Comparison of ENCODE assay signal across 10 cellular contexts in genomic region chrX:154459843-154460242, GRCh38. TPM values are rescaled to one million over a fixed set of nuclear protein-coding genes. Genes with fewer than 3 reads are reported as not detected.
DNase-seq lines count a peak whose midpoint lies in the region; ATAC-seq and TF ChIP-seq lines count a peak whose summit lies in the region.
"Had no signal": no experiment of that assay in that cellular context is flagged by ENCODE, and none has a peak within 500 bp of the region (broad histone marks: within the 10 kb centered on the region; RNA-seq: fewer than 3 reads in every experiment).

No MANE protein-coding gene starts in this region.

- no peaks in the 10 kb centered on the region for H3K27me3 Mint-ChIP-seq in mesothelial cell of epicardium (ENCODE audit: low read depth)

- H3K4me3 ChIP-seq in AG04449 (ENCODE audit: low read depth, low read length) (peak overlapping the region; percentile 72), astrocyte of the spinal cord (ENCODE audit: low read depth, low read length) (peak overlapping the region; percentile 65)

- DNase-seq in AG04449 (ENCODE audit: low read depth, low spot score) (no peak), KBM-7 (peak; percentile 49), astrocyte of the spinal cord (ENCODE audit: low read depth, low spot score) (no peak), mesothelial cell of epicardium (ENCODE audit: low spot score in 2 of 2, unreplicated experiment in 2 of 2) (no peak), HK-2 (ENCODE audit: unreplicated experiment) (no peak), 8988T (no peak)
- DNase-seq in activated CD4-positive, CD25-positive, alpha-beta regulatory T cell treated with anti-CD3 and anti-CD28 coated beads, Interleukin-2, amount 50 U/mL, for 72 hours: no peak
- DNase-seq: DMS79 treated with DMSO at 0.1 percent for 48 hours had no signal

- no peak overlapping the region for H3K27ac Mint-ChIP-seq in mesothelial cell of epicardium

- peak overlapping the region; percentile 79 for H3K4me3 Mint-ChIP-seq in mesothelial cell of epicardium

- CTCF ChIA-PET in AG04449 (lab: Yijun Ruan, JAX): interaction anchor here (1.3 kb wide), 1 partner anchor 17 kb away, joined by 4 read pairs; no protein-coding TSS in a partner anchor

- POLR2A ChIA-PET in AG04449 (lab: Yijun Ruan, JAX): interaction anchor here (0.7 to 2.7 kb wide), 7 partner anchors 8 to 31 kb away, joined by 3 to 16 read pairs (median 5); partner anchors contain the start of genes LAGE3, SLC10A3 and UBL4A

- no peak for TF ChIP-seq CTCF in AG04449 (IDR thresholded peaks at IDR 0.05; ENCODE audit: insufficient read depth, low read length, missing control alignments)
- no peak for TF ChIP-seq CTCF in astrocyte of the spinal cord (IDR thresholded peaks at IDR 0.05; ENCODE audit: low read depth, low read length)
- no peak for TF ChIP-seq CTCF in mesothelial cell of epicardium (IDR thresholded peaks at IDR 0.05; ENCODE audit: unreplicated experiment)

- in situ Hi-C loops in KBM-7 (cut with MboI; ENCODE audit: low pct_unique_long_range_greater_than_20kb, low sequenced_read_pairs) (no loop called here), astrocyte of the spinal cord (cut with HindIII; ENCODE audit: low sequenced_read_pairs) (no loop called here)

- H3K9me3 Mint-ChIP-seq in mesothelial cell of epicardium: peaks cover 4% of the 10 kb centered on the region
- H3K9me3 Mint-ChIP-seq: immature natural killer cell had no signal

- peaks cover 9% of the 10 kb centered on the region for H3K4me1 Mint-ChIP-seq in mesothelial cell of epicardium

- no peak for ATAC-seq in HG02885 (IDR thresholded peaks at IDR 0.05; ENCODE audit: poor library complexity, unreplicated experiment)

- peaks cover 13% of the 10 kb centered on the region for H3K36me3 Mint-ChIP-seq in mesothelial cell of epicardium
- H3K36me3 Mint-ChIP-seq: immature natural killer cell had no signal

RNA-seq across cellular contexts. Expression of gene PLXNA3, which starts 1.8 kb away (rescaled TPM):
- total RNA-seq in mesothelial cell of epicardium: 126 to 133 TPM (median 128 TPM) in 3 replicates

RNA-seq across cellular contexts. Expression of gene FAM50A, which starts 15.9 kb away (rescaled TPM):
- total RNA-seq in mesothelial cell of epicardium: 52.5 to 57.6 TPM (median 54.1 TPM) in 3 replicates

RNA-seq across cellular contexts. Expression of gene LAGE3, which starts 19.2 kb away (rescaled TPM):
- 15.3 to 16.5 TPM (median 15.8 TPM) in 3 replicates for total RNA-seq in mesothelial cell of epicardium

RNA-seq across cellular contexts. Expression of gene GDI1, which starts 22.9 kb away (rescaled TPM):
- total RNA-seq in mesothelial cell of epicardium: 142 to 150 TPM (median 144 TPM) in 3 replicates

RNA-seq across cellular contexts. Expression of gene UBL4A, which starts 26.6 kb away (rescaled TPM):
- 28.4 to 29.3 TPM (median 29.2 TPM) in 3 replicates for total RNA-seq in mesothelial cell of epicardium
